ENCODE assay signal across 13 cellular contexts in the genomic region with DNA sequence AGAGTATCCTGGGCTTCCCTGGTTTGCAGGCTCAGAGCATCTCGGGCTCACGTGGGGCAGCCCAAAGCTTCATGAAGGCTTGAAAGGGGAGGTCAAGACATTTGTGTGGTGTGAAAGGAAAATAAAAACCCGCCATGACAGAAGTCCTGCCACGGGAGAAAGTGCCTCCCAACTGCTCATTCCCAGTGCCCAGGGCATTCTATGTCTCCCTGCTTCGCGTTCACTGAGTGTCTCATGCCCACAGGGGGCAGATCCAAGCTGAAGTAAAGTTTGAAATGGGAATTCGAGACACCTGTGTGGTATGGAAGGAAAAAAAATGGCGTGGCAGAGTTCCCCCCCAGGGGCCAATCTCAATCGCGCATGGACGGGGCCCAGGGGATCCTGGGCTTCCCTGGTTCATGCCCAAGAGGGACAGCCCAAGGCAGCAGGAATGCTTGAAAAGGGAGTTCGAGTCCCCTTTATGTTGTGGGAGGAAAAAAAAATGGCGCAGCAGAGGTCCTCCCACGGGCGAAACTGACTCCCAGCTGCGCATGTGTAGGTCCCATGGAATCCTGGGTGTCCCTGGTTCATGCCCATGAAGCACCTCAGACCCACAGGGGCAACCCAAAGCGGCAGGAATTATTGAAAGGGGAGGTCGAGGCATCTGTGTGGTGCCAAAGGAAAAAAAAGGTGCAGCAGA.
"Had no signal": no experiment of that assay in that cellular context is flagged by ENCODE, and none has a peak within 500 bp of the region (broad histone marks: within the 10 kb centered on the region; RNA-seq: fewer than 3 reads in every experiment).

No MANE protein-coding gene starts in this region.

- H3K4me3 Mint-ChIP-seq: activated CD4-positive, alpha-beta memory T cell treated with anti-CD3 and anti-CD28 coated beads for 36 hours; activated naive CD8-positive, alpha-beta T cell treated with anti-CD3 and anti-CD28 coated beads, Interleukin-2, amount 50 U/mL, for 24 hours; activated T-cell treated with anti-CD3 and anti-CD28 coated beads, Interleukin-2, amount 50 U/mL, for 4 hours; nephron progenitor cell had no signal

- H3K27me3 Mint-ChIP-seq: activated CD4-positive, alpha-beta memory T cell treated with anti-CD3 and anti-CD28 coated beads for 36 hours; activated naive CD8-positive, alpha-beta T cell treated with anti-CD3 and anti-CD28 coated beads, Interleukin-2, amount 50 U/mL, for 24 hours had no signal

- H3K36me3 ChIP-seq: heart left ventricle, left ventricle myocardium inferior, ovary had no signal

- H3K27ac ChIP-seq: heart left ventricle, left ventricle myocardium inferior, ovary, skin epidermis had no signal

- ATAC-seq: activated CD4-positive, CD25-positive, alpha-beta regulatory T cell treated with anti-CD3 and anti-CD28 coated beads, Interleukin-2, amount 50 U/mL, for 24 hours; activated naive CD8-positive, alpha-beta T cell treated with anti-CD3 and anti-CD28 coated beads, Interleukin-2, amount 50 U/mL, for 24 hours; activated T-cell treated with anti-CD3 and anti-CD28 coated beads, Interleukin-2, amount 50 U/mL, for 4 hours; heart left ventricle had no signal

- H3K4me1 ChIP-seq: heart left ventricle, left ventricle myocardium inferior had no signal

- DNase-seq: activated CD4-positive, alpha-beta memory T cell treated with anti-CD3 and anti-CD28 coated beads for 36 hours; activated gamma-delta T cell treated with Interleukin-2 at 50 U/mL for 16 hours; activated naive CD8-positive, alpha-beta T cell treated with anti-CD3 and anti-CD28 coated beads, Interleukin-2, amount 50 U/mL, for 24 hours; activated T-cell treated with anti-CD3 and anti-CD28 coated beads, Interleukin-2, amount 50 U/mL, for 4 hours; foreskin melanocyte; left ventricle myocardium inferior; mesenchymal stem cell; nephron progenitor cell; trophoblast cell had no signal

- H3K4me3 ChIP-seq: heart left ventricle, left ventricle myocardium inferior, ovary, skin epidermis had no signal

- H3K27ac Mint-ChIP-seq: activated CD4-positive, alpha-beta memory T cell treated with anti-CD3 and anti-CD28 coated beads for 36 hours; activated naive CD8-positive, alpha-beta T cell treated with anti-CD3 and anti-CD28 coated beads, Interleukin-2, amount 50 U/mL, for 24 hours; nephron progenitor cell had no signal

- H3K27me3 ChIP-seq: ovary had no signal

- H3K4me1 Mint-ChIP-seq: activated naive CD8-positive, alpha-beta T cell treated with anti-CD3 and anti-CD28 coated beads, Interleukin-2, amount 50 U/mL, for 24 hours; nephron progenitor cell had no signal
